In genomic region chr6:31958412-31958740, GRCh38 we compare ENCODE assay signal across 6 cellular contexts.
A peak's percentile ranks its signal among the peaks of the same experiment; 100 is the strongest.
DNase-seq lines count a peak whose midpoint lies in the region; ATAC-seq and TF ChIP-seq lines count a peak whose summit lies in the region.

No MANE protein-coding gene starts in this region.

- DNase-seq in RWPE2 (ENCODE audit: low spot score) (no peak), KBM-7 (no peak), GM13976 (ENCODE audit: low spot score) (no peak), HPDE6-E6E7 (ENCODE audit: extremely low spot score) (no peak)

- H3K4me1 ChIP-seq in RWPE2 (ENCODE audit: insufficient read depth, poor library complexity, severe bottlenecking) (no peaks in the 10 kb centered on the region), iPS-15b (ENCODE audit: control insufficient read depth, insufficient read depth, low read length) (no peaks in the 10 kb centered on the region)

- ATAC-seq in RWPE2 (ENCODE audit: low read depth): peak; percentile 2; the same call in 2 of the 3 replicates

- H3K27me3 ChIP-seq in RWPE2 (ENCODE audit: insufficient read depth, poor library complexity, severe bottlenecking): no peaks in the 10 kb centered on the region
- H3K27me3 ChIP-seq in iPS-15b (ENCODE audit: control insufficient read depth, insufficient read depth, low read length): no peaks in the 10 kb centered on the region

- TF ChIP-seq CTCF in GM12875 (IDR thresholded peaks at IDR 0.05; ENCODE audit: borderline replicate concordance, insufficient read depth, low read depth, low read length): no peak
- no peak for TF ChIP-seq CTCF in RWPE2 (IDR thresholded peaks at IDR 0.05; ENCODE audit: poor library complexity, severe bottlenecking)
- no peak for TF ChIP-seq CTCF in GM13976 (IDR thresholded peaks at IDR 0.05; ENCODE audit: borderline replicate concordance, control extremely low read depth, extremely low read depth, insufficient read depth, missing control alignments)

- peak overlapping the region; percentile 41 for H3K9ac ChIP-seq in iPS-15b (ENCODE audit: low read depth, low read length)

- H3K36me3 ChIP-seq in RWPE2 (ENCODE audit: low read depth) (peaks cover 79% of the 10 kb centered on the region), iPS-15b (ENCODE audit: control insufficient read depth, insufficient read depth, low read length) (peaks cover 46% of the 10 kb centered on the region)

- peak overlapping the region; percentile 27 for H3K27ac ChIP-seq in RWPE2 (ENCODE audit: poor library complexity, severe bottlenecking)

- H3K9me3 ChIP-seq in RWPE2 (ENCODE audit: severe bottlenecking) (no peaks in the 10 kb centered on the region), iPS-15b (ENCODE audit: control insufficient read depth, insufficient read depth, low read length) (no peaks in the 10 kb centered on the region)

- H3K4me3 ChIP-seq in GM12875 (ENCODE audit: low read depth, low read length) (peak overlapping the region; percentile 83), RWPE2 (ENCODE audit: severe bottlenecking) (peak overlapping the region; percentile 75), iPS-15b (ENCODE audit: low read depth, low read length) (peak overlapping the region; percentile 92)

- in situ Hi-C loops in KBM-7 (cut with MboI; ENCODE audit: low pct_unique_long_range_greater_than_20kb, low sequenced_read_pairs) (no loop called here), GM13976 (cut with MboI; ENCODE audit: low sequenced_read_pairs, unreplicated experiment) (loop anchor here (10.0 kb wide), 1 partner anchor 274 kb away; the partner anchor contains the start of gene LY6G5C)
